7 cellular contexts compared by ENCODE assay signal in genomic region chr22:37519268-37520195, GRCh38. TPM values are rescaled to one million over a fixed set of nuclear protein-coding genes. Genes with fewer than 3 reads are reported as not detected.
DNase-seq lines count a peak whose midpoint lies in the region; ATAC-seq and TF ChIP-seq lines count a peak whose summit lies in the region.

TSS of gene CARD10 (minus strand) at chr22:37519415. CDS start at chr22:37519200, 215 bp downstream.

- H3K9ac ChIP-seq in duodenal mucosa (ENCODE audit: low read depth in 1 of 2, low read length in 2 of 2) = peak within 1 kb of the TSS; percentile 83 to 84

- ATAC-seq in GM21390 (IDR thresholded peaks at IDR 0.05; ENCODE audit: unreplicated experiment) = no peak

- H3K36me3 ChIP-seq in duodenal mucosa (ENCODE audit: control insufficient read depth in 1 of 2, insufficient read depth in 2 of 2, low read length in 2 of 2) = peaks cover 5 to 16% of the 10 kb centered on the region in 2 donors
- H3K36me3 ChIP-seq in vagina = no peaks in the 10 kb centered on the region

- POLR2A ChIA-PET in GM10248 (lab: Yijun Ruan, JAX) = no interaction called here

- intact Hi-C loops in vagina (cut with DNase I) = no loop called here

- CTCF ChIA-PET in GM10248 (lab: Yijun Ruan, JAX) = interaction anchor here (0.9 to 1.4 kb wide), 2 partner anchors 13 to 25 kb away, joined by 3 to 4 read pairs; no protein-coding TSS in a partner anchor

- H3K4me1 ChIP-seq in duodenal mucosa (ENCODE audit: control insufficient read depth in 1 of 2, insufficient read depth in 2 of 2, low read length in 2 of 2) (peaks cover 25 to 34% of the 10 kb centered on the region in 2 donors), vagina (peaks cover 16% of the 10 kb centered on the region)

- DNase-seq in mesenteric fat pad (ENCODE audit: low spot score) (no peak), vagina (ENCODE audit: extremely low spot score in 2 of 2) (no peak), GM10248 (ENCODE audit: extremely low spot score) (no peak)

- H3K27ac ChIP-seq in duodenal mucosa (ENCODE audit: low read depth, low read length) (peak within 1 kb of the TSS; percentile 77), vagina (peak within 1 kb of the TSS; percentile 29)

- peak within 1 kb of the TSS; percentile 21 for H3K4me3 ChIP-seq in GM12875 (ENCODE audit: low read depth, low read length)
- peak within 1 kb of the TSS; percentile 80 to 83 for H3K4me3 ChIP-seq in duodenal mucosa (ENCODE audit: low read depth in 1 of 2, low read length in 2 of 2)
- peak within 1 kb of the TSS; percentile 49 to 61 for H3K4me3 ChIP-seq in vagina

- H3K9me3 ChIP-seq in duodenal mucosa (ENCODE audit: control insufficient read depth in 1 of 2, low read length in 2 of 2) (no peaks in the 10 kb centered on the region), vagina (no peaks in the 10 kb centered on the region)

- H3K27me3 ChIP-seq in duodenal mucosa (ENCODE audit: control insufficient read depth in 1 of 2, insufficient read depth in 2 of 2, low read length in 2 of 2) (peaks cover 0 to 4% of the 10 kb centered on the region in 2 donors), vagina (no peaks in the 10 kb centered on the region)

- no peak for TF ChIP-seq POLR2A in vagina (IDR thresholded peaks at IDR 0.05)

- TF ChIP-seq CTCF in GM12875 (IDR thresholded peaks at IDR 0.05; ENCODE audit: borderline replicate concordance, insufficient read depth, low read depth, low read length) = no peak
- no peak for TF ChIP-seq CTCF in vagina (IDR thresholded peaks at IDR 0.05)
- TF ChIP-seq CTCF in GM10248 (IDR thresholded peaks at IDR 0.05; ENCODE audit: control extremely low read depth, extremely low read depth, low read depth, missing control alignments) = no peak

TF ChIP-seq in PFSK-1, 5 proteins besides CTCF, POLR2A, EP300 and RAD21:
- TF ChIP-seq FOXP2 (optimal IDR thresholded peaks at IDR 0.05; ENCODE audit: borderline replicate concordance, extremely low read depth, extremely low read length, insufficient read depth) (peak; percentile 92), POLR2AphosphoS5 (IDR thresholded peaks at IDR 0.05; ENCODE audit: low read depth, low read length) (no peak), REST (IDR thresholded peaks at IDR 0.05; ENCODE audit: insufficient read depth in 1 of 2, low read depth in 2 of 2, low read length in 2 of 2) (0 out of 4 replicates have a peak, but pooled peaks of 1 of the 2 experiments have one; percentile 10)

RNA-seq across cellular contexts. Expression of gene CARD10, which starts in this region (rescaled TPM):
- 68.1 TPM for polyA plus RNA-seq in PFSK-1 (2012; ENCODE audit: insufficient read length, low read depth)
- total RNA-seq in mesenteric fat pad (10.8 TPM), vagina (11.0 TPM)

Comparison
In these comparisons a context has a peak if more than half of its experiments do, and no peak if none do; other contexts are left out.
1. H3K4me3 ChIP-seq: peak in every context shown above with its lines; median percentile 82 in duodenal mucosa; 55 in vagina; 21 in GM12875.